ENCODE assay signal across 1 cellular context in the genomic region with DNA sequence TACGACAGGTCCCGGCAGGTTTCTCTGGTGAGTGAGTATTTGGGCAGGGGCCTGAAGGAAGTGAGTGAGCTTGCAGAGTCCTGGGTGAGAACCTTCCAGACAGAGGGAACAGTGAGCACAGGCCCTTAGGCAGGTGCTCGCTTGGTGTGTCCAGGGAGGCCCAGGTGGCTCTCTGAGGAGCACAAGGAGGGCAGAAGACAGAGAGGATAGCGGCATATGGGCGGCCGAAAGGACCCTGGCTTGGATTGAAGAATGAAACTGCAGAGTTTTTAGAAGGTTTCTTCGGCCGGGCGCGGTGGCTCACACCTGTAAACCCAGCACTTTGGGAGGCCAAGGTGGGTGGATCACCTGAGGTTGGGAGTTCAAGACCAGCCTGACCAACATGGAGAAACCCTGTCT.
TF ChIP-seq lines count a peak whose summit lies in the region.

No MANE protein-coding gene starts in this region.

TF ChIP-seq in WTC11, 78 proteins besides CTCF, POLR2A, EP300 and RAD21:
- TF ChIP-seq, protein P1, sequence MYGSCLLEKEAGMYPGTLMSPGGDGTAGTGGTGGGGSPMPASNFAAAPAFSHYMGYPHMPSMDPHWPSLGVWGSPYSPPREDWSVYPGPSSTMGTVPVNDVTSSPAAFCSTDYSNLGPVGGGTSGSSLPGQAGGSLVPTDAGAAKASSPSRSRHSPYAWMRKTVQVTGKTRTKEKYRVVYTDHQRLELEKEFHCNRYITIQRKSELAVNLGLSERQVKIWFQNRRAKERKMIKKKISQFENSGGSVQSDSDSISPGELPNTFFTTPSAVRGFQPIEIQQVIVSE (CRISPR knock-in tag; IDR thresholded peaks at IDR 0.05; ENCODE audit: borderline replicate concordance), result no peak
- no peak for TF ChIP-seq CREB1 (CRISPR knock-in tag; IDR thresholded peaks at IDR 0.05)
- TF ChIP-seq, protein P2, sequence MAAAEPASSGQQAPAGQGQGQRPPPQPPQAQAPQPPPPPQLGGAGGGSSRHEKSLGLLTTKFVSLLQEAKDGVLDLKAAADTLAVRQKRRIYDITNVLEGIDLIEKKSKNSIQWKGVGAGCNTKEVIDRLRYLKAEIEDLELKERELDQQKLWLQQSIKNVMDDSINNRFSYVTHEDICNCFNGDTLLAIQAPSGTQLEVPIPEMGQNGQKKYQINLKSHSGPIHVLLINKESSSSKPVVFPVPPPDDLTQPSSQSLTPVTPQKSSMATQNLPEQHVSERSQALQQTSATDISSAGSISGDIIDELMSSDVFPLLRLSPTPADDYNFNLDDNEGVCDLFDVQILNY (CRISPR knock-in tag; IDR thresholded peaks at IDR 0.05), result no peak
- TF ChIP-seq SMAD3 (CRISPR knock-in tag; IDR thresholded peaks at IDR 0.05; ENCODE audit: borderline replicate concordance), result no peak
